ENCODE assay signal across 8 cellular contexts in genomic region chr6:26205161-26205624, GRCh38.
DNase-seq lines count a peak whose midpoint lies in the region; ATAC-seq and TF ChIP-seq lines count a peak whose summit lies in the region.

No MANE protein-coding gene starts in this region.

- H2BK5ac ChIP-seq in IMR-90 (ENCODE audit: low read depth, low read length, poor library complexity, severe bottlenecking) = peak overlapping the region; percentile 94

- no peak overlapping the region for H2BK20ac ChIP-seq in IMR-90 (ENCODE audit: low read depth, low read length)

- H3K79me1 ChIP-seq in IMR-90 (ENCODE audit: low read depth in 1 of 2, low read length in 2 of 2) = peaks cover 0 to 5% of the 10 kb centered on the region in 2 experiments; a peak in 2 of 4 replicates

- H4K20me1 ChIP-seq in IMR-90 (ENCODE audit: insufficient read depth, low read length) (no peaks in the 10 kb centered on the region), OCI-LY1 (ENCODE audit: insufficient read depth, low read length) (no peaks in the 10 kb centered on the region)

- peak; percentile 79 for DNase-seq in Ammon's horn (ENCODE audit: low spot score)
- DNase-seq in IMR-90 = peak; percentile 91
- DNase-seq in activated T-cell treated with anti-CD3 and anti-CD28 coated beads, Interleukin-2, amount 50 U/mL, for 4 hours = peak; percentile 72
- peak; percentile 84 for DNase-seq in fibroblast of mammary gland (ENCODE audit: low read depth)
- peak; percentile 60 to 96 (median 84) for DNase-seq in naive thymus-derived CD8-positive, alpha-beta T cell
- DNase-seq in superior temporal gyrus (ENCODE audit: extremely low spot score) = peak; percentile 86

- H4K5ac ChIP-seq in IMR-90 (ENCODE audit: low read depth, low read length) = peak overlapping the region; percentile 98; the same call in 1 of the 2 replicates

- peak overlapping the region; percentile 96; the same call in 1 of the 2 replicates for H3K18ac ChIP-seq in IMR-90 (ENCODE audit: low read depth, low read length)

- in situ Hi-C loops in IMR-90 (cut with MboI; ENCODE audit: low sequenced_read_pairs) = loop anchor here (25.0 kb wide), 1 partner anchor 1632 kb away; a partner anchor contains a TSS

- H2AK5ac ChIP-seq in IMR-90 (ENCODE audit: low read depth, low read length) = no peak overlapping the region

- no peak overlapping the region for H2AK9ac ChIP-seq in IMR-90 (replicated peaks; ENCODE audit: low read depth, low read length, poor library complexity)

- no peak overlapping the region; the same call in 2 of the 3 replicates for H2BK15ac ChIP-seq in IMR-90 (ENCODE audit: low read depth, low read length)

- H3K27me3 ChIP-seq in IMR-90 (ENCODE audit: control insufficient read depth, insufficient read depth, low read length) (no peaks in the 10 kb centered on the region), OCI-LY1 (ENCODE audit: insufficient read depth, low read length) (no peaks in the 10 kb centered on the region)

- no peak overlapping the region for H2AFZ ChIP-seq in IMR-90 (replicated peaks; ENCODE audit: low read length, poor library complexity)
- H2AFZ ChIP-seq in OCI-LY1 (ENCODE audit: low read length) = no peak overlapping the region

- no peak for TF ChIP-seq RAD21 in IMR-90 (IDR thresholded peaks at IDR 0.05; ENCODE audit: low read length)

- H3K4me3 Mint-ChIP-seq in activated T-cell treated with anti-CD3 and anti-CD28 coated beads, Interleukin-2, amount 50 U/mL, for 4 hours = no peak overlapping the region
- no peak overlapping the region for H3K4me3 Mint-ChIP-seq in naive thymus-derived CD8-positive, alpha-beta T cell

- no peaks in the 10 kb centered on the region for H3K36me3 Mint-ChIP-seq in activated T-cell treated with anti-CD3 and anti-CD28 coated beads, Interleukin-2, amount 50 U/mL, for 4 hours (ENCODE audit: insufficient read depth)
- peaks cover 0 to 2% (median 0%) of the 10 kb centered on the region in 3 donors for H3K36me3 Mint-ChIP-seq in naive thymus-derived CD8-positive, alpha-beta T cell

- H3K4ac ChIP-seq in IMR-90 (ENCODE audit: low read depth, low read length) = peak overlapping the region; percentile 51

- ATAC-seq in GM19351 (IDR thresholded peaks at IDR 0.05; ENCODE audit: unreplicated experiment) = peak; percentile 61
- ATAC-seq in IMR-90 (ENCODE audit: low read depth) = peak; percentile 24; the same call in 1 of the 2 replicates
- peak; percentile 58 to 65 for ATAC-seq in activated T-cell treated with anti-CD3 and anti-CD28 coated beads, Interleukin-2, amount 50 U/mL, for 4 hours
- peak; percentile 70 for ATAC-seq in naive thymus-derived CD8-positive, alpha-beta T cell

- no peaks in the 10 kb centered on the region for H3K9me1 ChIP-seq in IMR-90 (ENCODE audit: insufficient read depth, low read length)

- TF ChIP-seq CTCF in IMR-90 (conservative IDR thresholded peaks at IDR 0.05; ENCODE audit: low read depth, low read length) (no peak), OCI-LY1 (IDR thresholded peaks at IDR 0.05; ENCODE audit: low read length) (no peak), fibroblast of mammary gland (conservative IDR thresholded peaks at IDR 0.05; ENCODE audit: control insufficient read depth, insufficient read depth, low read depth, low read length) (no peak)

- H3K9me3 Mint-ChIP-seq in activated T-cell treated with anti-CD3 and anti-CD28 coated beads, Interleukin-2, amount 50 U/mL, for 4 hours = no peaks in the 10 kb centered on the region
- H3K9me3 Mint-ChIP-seq in naive thymus-derived CD8-positive, alpha-beta T cell = peaks cover 0 to 5% (median 0%) of the 10 kb centered on the region in 9 donors

- H3K27me3 Mint-ChIP-seq in activated T-cell treated with anti-CD3 and anti-CD28 coated beads, Interleukin-2, amount 50 U/mL, for 4 hours (ENCODE audit: low read depth) = no peaks in the 10 kb centered on the region
- peaks cover 0 to 4% (median 0%) of the 10 kb centered on the region in 5 donors for H3K27me3 Mint-ChIP-seq in naive thymus-derived CD8-positive, alpha-beta T cell

- H3K4me1 ChIP-seq in IMR-90 (ENCODE audit: control insufficient read depth, insufficient read depth, low read length) = no peaks in the 10 kb centered on the region
- peaks cover 64% of the 10 kb centered on the region for H3K4me1 ChIP-seq in OCI-LY1 (ENCODE audit: insufficient read depth, low read length, severe bottlenecking)

- H3F3A ChIP-seq in OCI-LY1 (ENCODE audit: insufficient read depth, low read length) = peaks cover 18% of the 10 kb centered on the region

- H3K36me3 ChIP-seq in IMR-90 (ENCODE audit: control insufficient read depth, insufficient read depth, low read length) (no peaks in the 10 kb centered on the region), OCI-LY1 (ENCODE audit: insufficient read depth, low read length) (no peaks in the 10 kb centered on the region)

- peak overlapping the region; percentile 95 for H3K27ac ChIP-seq in IMR-90 (ENCODE audit: insufficient read depth, low read length)
- H3K27ac ChIP-seq in OCI-LY1 (ENCODE audit: low read depth, low read length, poor library complexity, severe bottlenecking) = peak overlapping the region; percentile 99

- WGBS in IMR-90 (ENCODE audit: extremely low coverage in 2 of 2, insufficient read length in 1 of 2), 2 experiments = no CpG with 5 or more reads among the region's 18 CpGs

- H3K4me2 ChIP-seq in IMR-90 (ENCODE audit: low read depth, low read length) (peak overlapping the region; percentile 96; the same call in 1 of the 2 replicates), OCI-LY1 (ENCODE audit: low read length) (peak overlapping the region; percentile 92)

- dilution Hi-C loops in IMR-90 (cut with HindIII; ENCODE audit: low sequenced_read_pairs, unreplicated experiment) = no loop called here

- H4K8ac ChIP-seq in IMR-90 (ENCODE audit: low read depth in 2 of 2, low read length in 2 of 2) = peak overlapping the region; percentile 78 to 85

- H3K14ac ChIP-seq in IMR-90 (replicated peaks; ENCODE audit: low read depth, low read length) = peak overlapping the region; percentile 62; the same call in 1 of the 2 replicates

- H4K91ac ChIP-seq in IMR-90 (ENCODE audit: insufficient read depth, low read depth, low read length) = peak overlapping the region; percentile 61; the same call in 1 of the 2 replicates

- peak overlapping the region; percentile 96 for H3K9ac ChIP-seq in IMR-90 (ENCODE audit: low read depth, low read length)
- peak overlapping the region; percentile 81 for H3K9ac ChIP-seq in OCI-LY1 (ENCODE audit: low read length)

- intact Hi-C loops in IMR-90 (cut with micrococcal nuclease) = loop anchor here (1.0 to 2.0 kb wide), 2 partner anchors 11 to 46 kb away; a partner anchor contains a TSS

- peaks cover 6% of the 10 kb centered on the region for H3K4me1 Mint-ChIP-seq in activated T-cell treated with anti-CD3 and anti-CD28 coated beads, Interleukin-2, amount 50 U/mL, for 4 hours (ENCODE audit: low read depth)
- peaks cover 12 to 30% (median 20%) of the 10 kb centered on the region in 4 donors for H3K4me1 Mint-ChIP-seq in naive thymus-derived CD8-positive, alpha-beta T cell

- no peak overlapping the region for H3K27ac Mint-ChIP-seq in naive thymus-derived CD8-positive, alpha-beta T cell

- H3K4me3 ChIP-seq in IMR-90 (ENCODE audit: insufficient read depth, low read depth, low read length) (peak overlapping the region; percentile 88), OCI-LY1 (ENCODE audit: low read depth, low read length, poor library complexity, severe bottlenecking) (peak overlapping the region; percentile 72), fibroblast of mammary gland (ENCODE audit: control insufficient read depth, low read depth, low read length) (peak overlapping the region; percentile 80)

- no peaks in the 10 kb centered on the region for H3K9me2 ChIP-seq in OCI-LY1 (ENCODE audit: low read depth, low read length)

- no peaks in the 10 kb centered on the region for H3K9me3 ChIP-seq in IMR-90 (ENCODE audit: control insufficient read depth, insufficient read depth, low read length)
- H3K9me3 ChIP-seq in OCI-LY1 (ENCODE audit: low read length) = no peaks in the 10 kb centered on the region

- H3K56ac ChIP-seq in IMR-90 (ENCODE audit: extremely low read depth, insufficient read depth, low read length) = peak overlapping the region; percentile 83

- peak overlapping the region; percentile 58; the same call in 1 of the 2 replicates for H2BK120ac ChIP-seq in IMR-90 (ENCODE audit: low read depth, low read length)

- TSS peak; percentile 90 for BruUV-seq in IMR-90 (replicated peaks; lab: Mats Ljungman, UMichigan)

- CTCF ChIA-PET in IMR-90 (lab: Yijun Ruan, JAX) = no interaction called here

- peak overlapping the region; percentile 95; the same call in 1 of the 2 replicates for H3K23ac ChIP-seq in IMR-90 (ENCODE audit: low read depth, low read length)

- H3K79me2 ChIP-seq in OCI-LY1 (ENCODE audit: insufficient read depth, low read length) = no peaks in the 10 kb centered on the region

- POLR2A ChIA-PET in IMR-90 (lab: Charles Lee; ENCODE audit: unreplicated experiment) = interaction anchor here (0.5 to 2.2 kb wide), 7 partner anchors 8 to 1667 kb away, joined by 3 to 22 read pairs (median 4); a partner anchor contains a TSS
- POLR2A ChIA-PET in naive thymus-derived CD8-positive, alpha-beta T cell (lab: Charles Lee) = interaction anchor here (0.6 to 17.3 kb wide), 46 partner anchors 8 to 1685 kb away, joined by 3 to 471 read pairs (median 6); partner anchors contain the start of gene HMGN4

- no peak for TF ChIP-seq POLR2A in IMR-90 (IDR thresholded peaks at IDR 0.05; ENCODE audit: low read depth, low read length)

TF ChIP-seq in IMR-90, 13 proteins besides CTCF, POLR2A, EP300 and RAD21:
- TF ChIP-seq CEBPB (IDR thresholded peaks at IDR 0.05; ENCODE audit: low read depth, low read length) (peak; percentile 78), MXI1 (IDR thresholded peaks at IDR 0.05; ENCODE audit: borderline replicate concordance, low read depth, low read length) (0 out of 2 replicates have a peak, but pooled peaks have one; percentile 27), MAZ (IDR thresholded peaks at IDR 0.05; ENCODE audit: borderline replicate concordance, low read depth, low read length) (no peak)
TF ChIP-seq in IMR-90: peak in this region for 2.

Comparison
In these comparisons a context has a peak if more than half of its experiments do, and no peak if none do; other contexts are left out.
1. Peak in every context shown above with its lines: DNase-seq, ATAC-seq, H3K4me3 ChIP-seq and H3K27ac ChIP-seq.